ENCODE assay signal across 1 cellular context in the genomic region with DNA sequence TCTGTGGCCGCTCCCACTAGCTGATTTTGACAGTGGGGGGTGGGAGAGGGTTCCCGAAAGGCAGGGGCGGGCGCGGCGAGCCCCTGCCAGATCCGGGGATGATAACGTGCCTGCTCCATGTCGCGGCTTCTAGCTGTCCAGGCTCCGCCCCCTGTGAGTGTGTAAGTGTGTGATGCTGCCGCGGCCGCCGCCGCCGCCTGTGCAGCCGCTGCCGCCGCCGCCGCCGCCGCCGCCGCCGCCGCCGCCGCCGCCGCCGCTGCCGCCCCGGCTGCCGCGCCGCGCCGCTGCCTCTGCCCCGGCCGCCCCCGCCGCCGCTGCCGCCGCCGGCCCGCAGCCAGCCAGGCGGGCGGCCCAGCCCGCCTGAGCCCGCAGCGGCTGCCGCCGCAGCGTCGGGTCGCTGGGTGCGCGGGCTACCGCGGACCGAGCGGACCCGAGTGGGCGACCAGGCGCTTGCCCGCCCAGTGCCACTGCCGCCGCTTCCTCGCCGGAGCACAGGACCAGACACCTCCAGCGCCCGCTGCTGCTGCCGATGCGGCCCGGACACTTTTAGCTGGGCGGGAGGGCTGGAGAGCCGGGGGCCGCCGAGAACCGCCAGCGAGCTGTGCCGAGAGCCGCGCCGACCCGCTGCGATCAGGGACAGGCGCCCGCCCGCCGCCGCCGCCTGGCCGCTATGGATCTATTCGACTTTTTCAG.
TF ChIP-seq lines count a peak whose summit lies in the region.

A gene (plus strand): TSS at position 190 of the 693 bp plus-strand sequence. CDS start 481 bp downstream, at position 671.

TF ChIP-seq in GM23338, 12 proteins besides CTCF, POLR2A, EP300 and RAD21 (continued from another document):
- TF ChIP-seq, protein P1, sequence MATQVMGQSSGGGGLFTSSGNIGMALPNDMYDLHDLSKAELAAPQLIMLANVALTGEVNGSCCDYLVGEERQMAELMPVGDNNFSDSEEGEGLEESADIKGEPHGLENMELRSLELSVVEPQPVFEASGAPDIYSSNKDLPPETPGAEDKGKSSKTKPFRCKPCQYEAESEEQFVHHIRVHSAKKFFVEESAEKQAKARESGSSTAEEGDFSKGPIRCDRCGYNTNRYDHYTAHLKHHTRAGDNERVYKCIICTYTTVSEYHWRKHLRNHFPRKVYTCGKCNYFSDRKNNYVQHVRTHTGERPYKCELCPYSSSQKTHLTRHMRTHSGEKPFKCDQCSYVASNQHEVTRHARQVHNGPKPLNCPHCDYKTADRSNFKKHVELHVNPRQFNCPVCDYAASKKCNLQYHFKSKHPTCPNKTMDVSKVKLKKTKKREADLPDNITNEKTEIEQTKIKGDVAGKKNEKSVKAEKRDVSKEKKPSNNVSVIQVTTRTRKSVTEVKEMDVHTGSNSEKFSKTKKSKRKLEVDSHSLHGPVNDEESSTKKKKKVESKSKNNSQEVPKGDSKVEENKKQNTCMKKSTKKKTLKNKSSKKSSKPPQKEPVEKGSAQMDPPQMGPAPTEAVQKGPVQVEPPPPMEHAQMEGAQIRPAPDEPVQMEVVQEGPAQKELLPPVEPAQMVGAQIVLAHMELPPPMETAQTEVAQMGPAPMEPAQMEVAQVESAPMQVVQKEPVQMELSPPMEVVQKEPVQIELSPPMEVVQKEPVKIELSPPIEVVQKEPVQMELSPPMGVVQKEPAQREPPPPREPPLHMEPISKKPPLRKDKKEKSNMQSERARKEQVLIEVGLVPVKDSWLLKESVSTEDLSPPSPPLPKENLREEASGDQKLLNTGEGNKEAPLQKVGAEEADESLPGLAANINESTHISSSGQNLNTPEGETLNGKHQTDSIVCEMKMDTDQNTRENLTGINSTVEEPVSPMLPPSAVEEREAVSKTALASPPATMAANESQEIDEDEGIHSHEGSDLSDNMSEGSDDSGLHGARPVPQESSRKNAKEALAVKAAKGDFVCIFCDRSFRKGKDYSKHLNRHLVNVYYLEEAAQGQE (IDR thresholded peaks at IDR 0.05; ENCODE audit: unreplicated experiment) = no peak
- TF ChIP-seq STAT1 (IDR thresholded peaks at IDR 0.05; ENCODE audit: unreplicated experiment) = no peak
- no peak for TF ChIP-seq CREB1 (CRISPR knock-in tag; IDR thresholded peaks at IDR 0.05; ENCODE audit: low read depth)
- no peak for TF ChIP-seq POLR2AphosphoS5 (IDR thresholded peaks at IDR 0.05; ENCODE audit: low read depth)
- TF ChIP-seq, protein P2, sequence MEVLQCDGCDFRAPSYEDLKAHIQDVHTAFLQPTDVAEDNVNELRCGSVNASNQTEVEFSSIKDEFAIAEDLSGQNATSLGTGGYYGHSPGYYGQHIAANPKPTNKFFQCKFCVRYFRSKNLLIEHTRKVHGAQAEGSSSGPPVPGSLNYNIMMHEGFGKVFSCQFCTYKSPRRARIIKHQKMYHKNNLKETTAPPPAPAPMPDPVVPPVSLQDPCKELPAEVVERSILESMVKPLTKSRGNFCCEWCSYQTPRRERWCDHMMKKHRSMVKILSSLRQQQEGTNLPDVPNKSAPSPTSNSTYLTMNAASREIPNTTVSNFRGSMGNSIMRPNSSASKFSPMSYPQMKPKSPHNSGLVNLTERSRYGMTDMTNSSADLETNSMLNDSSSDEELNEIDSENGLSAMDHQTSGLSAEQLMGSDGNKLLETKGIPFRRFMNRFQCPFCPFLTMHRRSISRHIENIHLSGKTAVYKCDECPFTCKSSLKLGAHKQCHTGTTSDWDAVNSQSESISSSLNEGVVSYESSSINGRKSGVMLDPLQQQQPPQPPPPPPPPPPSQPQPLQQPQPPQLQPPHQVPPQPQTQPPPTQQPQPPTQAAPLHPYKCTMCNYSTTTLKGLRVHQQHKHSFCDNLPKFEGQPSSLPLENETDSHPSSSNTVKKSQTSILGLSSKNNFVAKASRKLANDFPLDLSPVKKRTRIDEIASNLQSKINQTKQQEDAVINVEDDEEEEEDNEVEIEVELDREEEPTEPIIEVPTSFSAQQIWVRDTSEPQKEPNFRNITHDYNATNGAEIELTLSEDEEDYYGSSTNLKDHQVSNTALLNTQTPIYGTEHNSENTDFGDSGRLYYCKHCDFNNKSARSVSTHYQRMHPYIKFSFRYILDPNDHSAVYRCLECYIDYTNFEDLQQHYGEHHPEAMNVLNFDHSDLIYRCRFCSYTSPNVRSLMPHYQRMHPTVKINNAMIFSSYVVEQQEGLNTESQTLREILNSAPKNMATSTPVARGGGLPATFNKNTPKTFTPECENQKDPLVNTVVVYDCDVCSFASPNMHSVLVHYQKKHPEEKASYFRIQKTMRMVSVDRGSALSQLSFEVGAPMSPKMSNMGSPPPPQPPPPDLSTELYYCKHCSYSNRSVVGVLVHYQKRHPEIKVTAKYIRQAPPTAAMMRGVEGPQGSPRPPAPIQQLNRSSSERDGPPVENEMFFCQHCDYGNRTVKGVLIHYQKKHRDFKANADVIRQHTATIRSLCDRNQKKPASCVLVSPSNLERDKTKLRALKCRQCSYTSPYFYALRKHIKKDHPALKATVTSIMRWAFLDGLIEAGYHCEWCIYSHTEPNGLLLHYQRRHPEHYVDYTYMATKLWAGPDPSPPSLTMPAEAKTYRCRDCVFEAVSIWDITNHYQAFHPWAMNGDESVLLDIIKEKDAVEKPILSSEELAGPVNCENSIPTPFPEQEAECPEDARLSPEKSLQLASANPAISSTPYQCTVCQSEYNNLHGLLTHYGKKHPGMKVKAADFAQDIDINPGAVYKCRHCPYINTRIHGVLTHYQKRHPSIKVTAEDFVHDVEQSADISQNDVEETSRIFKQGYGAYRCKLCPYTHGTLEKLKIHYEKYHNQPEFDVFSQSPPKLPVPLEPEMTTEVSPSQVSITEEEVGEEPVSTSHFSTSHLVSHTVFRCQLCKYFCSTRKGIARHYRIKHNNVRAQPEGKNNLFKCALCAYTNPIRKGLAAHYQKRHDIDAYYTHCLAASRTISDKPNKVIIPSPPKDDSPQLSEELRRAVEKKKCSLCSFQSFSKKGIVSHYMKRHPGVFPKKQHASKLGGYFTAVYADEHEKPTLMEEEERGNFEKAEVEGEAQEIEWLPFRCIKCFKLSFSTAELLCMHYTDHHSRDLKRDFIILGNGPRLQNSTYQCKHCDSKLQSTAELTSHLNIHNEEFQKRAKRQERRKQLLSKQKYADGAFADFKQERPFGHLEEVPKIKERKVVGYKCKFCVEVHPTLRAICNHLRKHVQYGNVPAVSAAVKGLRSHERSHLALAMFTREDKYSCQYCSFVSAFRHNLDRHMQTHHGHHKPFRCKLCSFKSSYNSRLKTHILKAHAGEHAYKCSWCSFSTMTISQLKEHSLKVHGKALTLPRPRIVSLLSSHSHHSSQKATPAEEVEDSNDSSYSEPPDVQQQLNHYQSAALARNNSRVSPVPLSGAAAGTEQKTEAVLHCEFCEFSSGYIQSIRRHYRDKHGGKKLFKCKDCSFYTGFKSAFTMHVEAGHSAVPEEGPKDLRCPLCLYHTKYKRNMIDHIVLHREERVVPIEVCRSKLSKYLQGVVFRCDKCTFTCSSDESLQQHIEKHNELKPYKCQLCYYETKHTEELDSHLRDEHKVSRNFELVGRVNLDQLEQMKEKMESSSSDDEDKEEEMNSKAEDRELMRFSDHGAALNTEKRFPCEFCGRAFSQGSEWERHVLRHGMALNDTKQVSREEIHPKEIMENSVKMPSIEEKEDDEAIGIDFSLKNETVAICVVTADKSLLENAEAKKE (CRISPR knock-in tag; IDR thresholded peaks at IDR 0.05) = no peak
- no peak for TF ChIP-seq EZH2 (IDR thresholded peaks at IDR 0.05; ENCODE audit: low read depth, unreplicated experiment)
TF ChIP-seq in GM23338: peak in this region for 0.
